1 cellular context compared by ENCODE assay signal in genomic region chr6:109483744-109484075, GRCh38.
TF ChIP-seq lines count a peak whose summit lies in the region.

No MANE protein-coding gene starts in this region.

TF ChIP-seq in H1, 55 proteins besides CTCF, POLR2A, EP300 and RAD21:
- TF ChIP-seq EZH2 (IDR thresholded peaks at IDR 0.05; ENCODE audit: low read depth, low read length, severe bottlenecking) (no peak), CTBP2 (IDR thresholded peaks at IDR 0.05; ENCODE audit: borderline replicate concordance, insufficient read depth, insufficient read length, low read length) (no peak), PHF8 (conservative IDR thresholded peaks at IDR 0.05; ENCODE audit: low read depth, low read length) (no peak)
